ENCODE assay signal across 1 cellular context in the genomic region with DNA sequence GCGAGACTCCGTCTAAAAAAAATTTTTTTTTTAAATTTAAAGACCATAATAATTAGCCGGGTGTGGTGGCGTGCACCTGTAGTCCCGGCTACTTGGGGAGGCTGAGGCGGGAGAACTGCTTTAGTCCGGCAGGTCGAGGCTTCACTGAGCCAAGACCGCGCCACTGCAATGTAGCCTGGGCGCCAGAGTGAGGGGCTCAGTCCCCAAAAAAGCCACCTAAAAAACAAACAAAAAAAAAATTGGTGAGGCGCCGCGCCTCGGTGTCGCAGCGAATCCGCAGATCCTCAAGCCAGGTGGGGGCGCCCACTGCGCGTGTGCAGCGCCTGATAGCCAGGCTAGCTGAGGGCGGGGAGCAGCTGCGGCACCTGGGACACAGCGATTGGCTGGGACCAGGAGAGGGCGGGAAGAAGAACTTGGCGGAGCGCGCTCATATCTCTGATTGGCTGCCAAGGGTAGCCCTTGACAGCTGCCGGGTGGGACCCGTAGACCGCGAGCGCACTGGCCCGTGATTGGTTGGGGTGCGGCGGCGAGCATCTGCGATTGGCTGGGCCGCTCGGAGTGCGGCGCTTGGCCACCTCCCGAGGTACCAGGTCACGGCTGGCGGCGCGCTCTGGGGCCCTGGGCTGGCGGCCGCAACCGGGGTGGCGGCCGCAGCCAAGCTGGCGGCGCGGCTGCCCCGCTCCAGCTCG.
TF ChIP-seq lines count a peak whose summit lies in the region.

No MANE protein-coding gene starts in this region.

TF ChIP-seq in H1, 55 proteins besides CTCF, POLR2A, EP300 and RAD21:
- TF ChIP-seq GABPA (IDR thresholded peaks at IDR 0.05; ENCODE audit: borderline replicate concordance, insufficient read depth, low read length) = peak; percentile 49; the same call in 1 of the 2 replicates
- no peak for TF ChIP-seq EZH2 (IDR thresholded peaks at IDR 0.05; ENCODE audit: low read depth, low read length, severe bottlenecking)
- peak; percentile 87 for TF ChIP-seq CHD2 (IDR thresholded peaks at IDR 0.05; ENCODE audit: low read length)
- peak; percentile 42 for TF ChIP-seq NANOG (IDR thresholded peaks at IDR 0.05; ENCODE audit: insufficient read depth, low read depth, low read length, poor library complexity, severe bottlenecking)
- TF ChIP-seq NRF1 (IDR thresholded peaks at IDR 0.05; ENCODE audit: low read depth, low read length) = peak; percentile 69
- TF ChIP-seq SP4 (IDR thresholded peaks at IDR 0.05; ENCODE audit: low read length) = peak; percentile 62; the same call in 1 of the 2 replicates
- TF ChIP-seq SIN3A (conservative IDR thresholded peaks at IDR 0.05 in 1 of 2, IDR thresholded peaks at IDR 0.05 in 1 of 2; ENCODE audit: low read depth in 1 of 2, low read length in 2 of 2) = peak; percentile 76 to 97; a peak in 3 of 4 replicates
- TF ChIP-seq, protein P1, sequence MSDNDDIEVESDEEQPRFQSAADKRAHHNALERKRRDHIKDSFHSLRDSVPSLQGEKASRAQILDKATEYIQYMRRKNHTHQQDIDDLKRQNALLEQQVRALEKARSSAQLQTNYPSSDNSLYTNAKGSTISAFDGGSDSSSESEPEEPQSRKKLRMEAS (IDR thresholded peaks at IDR 0.05) = peak; percentile 83
- TF ChIP-seq SP1 (IDR thresholded peaks at IDR 0.05; ENCODE audit: low read depth, low read length) = peak; percentile 96
- TF ChIP-seq SP2 (IDR thresholded peaks at IDR 0.05; ENCODE audit: low read length) = peak; percentile 62
- TF ChIP-seq SUZ12 (IDR thresholded peaks at IDR 0.05; ENCODE audit: low read length) = no peak
- peak; percentile 60; the same call in 1 of the 2 replicates for TF ChIP-seq KDM1A (IDR thresholded peaks at IDR 0.05; ENCODE audit: borderline replicate concordance, low read length)
- TF ChIP-seq, protein P2, sequence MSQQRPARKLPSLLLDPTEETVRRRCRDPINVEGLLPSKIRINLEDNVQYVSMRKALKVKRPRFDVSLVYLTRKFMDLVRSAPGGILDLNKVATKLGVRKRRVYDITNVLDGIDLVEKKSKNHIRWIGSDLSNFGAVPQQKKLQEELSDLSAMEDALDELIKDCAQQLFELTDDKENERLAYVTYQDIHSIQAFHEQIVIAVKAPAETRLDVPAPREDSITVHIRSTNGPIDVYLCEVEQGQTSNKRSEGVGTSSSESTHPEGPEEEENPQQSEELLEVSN (IDR thresholded peaks at IDR 0.05) = peak; percentile 68
- no peak; the same call in 1 of the 2 replicates for TF ChIP-seq TBP (IDR thresholded peaks at IDR 0.05; ENCODE audit: low read depth, low read length)
- peak in 1 of 2 experiments; percentile 27; a peak in 1 of 4 replicates for TF ChIP-seq HDAC2 (IDR thresholded peaks at IDR 0.05; ENCODE audit: borderline replicate concordance in 1 of 2, low read depth in 2 of 2, low read length in 2 of 2)
- peak; percentile 70 for TF ChIP-seq CREB1 (IDR thresholded peaks at IDR 0.05)
